In the genomic region with DNA sequence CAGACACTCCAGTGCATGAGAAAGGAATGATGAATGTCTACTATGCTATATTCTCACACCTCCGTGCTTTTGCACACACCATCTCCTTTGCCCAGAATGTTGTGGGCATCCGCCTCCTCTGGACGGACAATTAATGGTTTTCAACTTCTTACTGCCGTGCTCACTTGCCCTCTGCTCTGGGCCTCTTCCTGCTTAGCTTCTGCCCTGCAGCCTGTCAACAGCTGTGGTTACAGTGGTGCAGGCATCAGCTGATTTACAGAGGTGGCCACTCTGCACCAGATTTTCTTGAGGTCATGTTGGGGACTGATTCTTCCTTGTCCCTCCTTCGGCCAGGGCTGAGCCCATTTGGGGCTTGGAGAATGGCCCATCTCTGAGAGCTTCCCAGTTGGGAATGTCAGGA, we compare ENCODE assay signal across 19 cellular contexts. TPM values are rescaled to one million over a fixed set of nuclear protein-coding genes. Genes with fewer than 3 reads are reported as not detected.
DNase-seq lines count a peak whose midpoint lies in the region; ATAC-seq and TF ChIP-seq lines count a peak whose summit lies in the region.
"Had no signal": no experiment of that assay in that cellular context is flagged by ENCODE, and none has a peak within 500 bp of the region (broad histone marks: within the 10 kb centered on the region; RNA-seq: fewer than 3 reads in every experiment).

No MANE protein-coding gene starts in this region.

- TF ChIP-seq CTCF in NB4 (IDR thresholded peaks at IDR 0.05; ENCODE audit: low read depth, low read length), result no peak

- peak; percentile 30 for DNase-seq in NB4 (ENCODE audit: low read depth)
- no peak for DNase-seq in T-helper 17 cell
- DNase-seq in sciatic nerve (ENCODE audit: low spot score), result no peak
- DNase-seq in activated naive CD4-positive, alpha-beta T cell treated with anti-CD3 and anti-CD28 coated beads, Interleukin-2, amount 10 ng/mL, durations not matched to agents 7 days and 5 days, result no peak
- DNase-seq: BE2C, DND-41, KG1, NCI-H1694, NCI-H2081 treated with DMSO at 0.1 percent for 48 hours, NCI-H2171 treated with DMSO at 0.1 percent for 48 hours, NCI-H524 treated with DMSO at 0.1 percent for 48 hours, NCI-H82, PC-3, SIG-M5 had no signal

- intact Hi-C loops in sciatic nerve (cut with DNase I), result no loop called here

- H3K4me3 ChIP-seq in NB4 (ENCODE audit: low read depth, low read length) (no peak overlapping the region), endocrine pancreas (ENCODE audit: control insufficient read depth, insufficient read depth, low read length) (no peak overlapping the region)
- H3K4me3 ChIP-seq: GM12878 had no signal

- peaks cover 2% of the 10 kb centered on the region for H3K36me3 Mint-ChIP-seq in T-helper 17 cell (ENCODE audit: low read depth)
- H3K36me3 Mint-ChIP-seq in activated naive CD4-positive, alpha-beta T cell treated with anti-CD3 and anti-CD28 coated beads, Interleukin-2, amount 10 ng/mL, durations not matched to agents 7 days and 5 days, result no peaks in the 10 kb centered on the region

- H3K27me3 Mint-ChIP-seq in T-helper 17 cell, result no peaks in the 10 kb centered on the region
- peaks cover 13% of the 10 kb centered on the region for H3K27me3 Mint-ChIP-seq in activated naive CD4-positive, alpha-beta T cell treated with anti-CD3 and anti-CD28 coated beads, Interleukin-2, amount 10 ng/mL, durations not matched to agents 7 days and 5 days

- no peak overlapping the region for H3K27ac Mint-ChIP-seq in T-helper 17 cell
- H3K27ac Mint-ChIP-seq in activated naive CD4-positive, alpha-beta T cell treated with anti-CD3 and anti-CD28 coated beads, Interleukin-2, amount 10 ng/mL, durations not matched to agents 7 days and 5 days, result no peak overlapping the region

- peaks cover 3% of the 10 kb centered on the region for H3K4me1 Mint-ChIP-seq in T-helper 17 cell
- no peaks in the 10 kb centered on the region for H3K4me1 Mint-ChIP-seq in activated naive CD4-positive, alpha-beta T cell treated with anti-CD3 and anti-CD28 coated beads, Interleukin-2, amount 10 ng/mL, durations not matched to agents 7 days and 5 days

- peak overlapping the region; percentile 66 for H3K4me3 Mint-ChIP-seq in T-helper 17 cell
- H3K4me3 Mint-ChIP-seq in activated naive CD4-positive, alpha-beta T cell treated with anti-CD3 and anti-CD28 coated beads, Interleukin-2, amount 10 ng/mL, durations not matched to agents 7 days and 5 days, result no peak overlapping the region

- no peaks in the 10 kb centered on the region for H3K4me1 ChIP-seq in endocrine pancreas (ENCODE audit: control insufficient read depth, insufficient read depth, low read length)

- ATAC-seq in T-helper 17 cell (no peak), sciatic nerve (peak; percentile 5), GM21515 (IDR thresholded peaks at IDR 0.05; ENCODE audit: unreplicated experiment) (no peak), GM18861 (IDR thresholded peaks at IDR 0.05; ENCODE audit: unreplicated experiment) (no peak)
- ATAC-seq: GM12878, SK-N-SH treated with all-trans-retinoic acid at 6 μM for 48 hours had no signal

- CTCF ChIA-PET in activated naive CD4-positive, alpha-beta T cell treated with anti-CD3 and anti-CD28 coated beads, Interleukin-2, amount 10 ng/mL, durations not matched to agents 7 days and 5 days (lab: Charles Lee), result interaction anchor here (2.0 kb wide), 1 partner anchor 127 kb away, joined by 8 read pairs; no protein-coding TSS in a partner anchor

- no peak for TF ChIP-seq POLR2A in NB4 (IDR thresholded peaks at IDR 0.05; ENCODE audit: extremely low read depth, insufficient read length)

- no peaks in the 10 kb centered on the region for H3K36me3 ChIP-seq in endocrine pancreas (ENCODE audit: control insufficient read depth, insufficient read depth, low read length)
- H3K36me3 ChIP-seq: BE2C had no signal

- H3K9ac ChIP-seq in endocrine pancreas (ENCODE audit: control insufficient read depth, insufficient read depth, low read length), result peak overlapping the region; percentile 42

- no peaks in the 10 kb centered on the region for H3K9me3 ChIP-seq in T-helper 17 cell (ENCODE audit: control insufficient read depth, low read length, poor library complexity, severe bottlenecking)
- H3K9me3 ChIP-seq in endocrine pancreas (ENCODE audit: control insufficient read depth, low read length), result no peaks in the 10 kb centered on the region
- H3K9me3 ChIP-seq: BE2C had no signal

- no peaks in the 10 kb centered on the region for H3K27me3 ChIP-seq in endocrine pancreas (ENCODE audit: control insufficient read depth, insufficient read depth, low read length)
- H3K27me3 ChIP-seq: BE2C had no signal

- no peaks in the 10 kb centered on the region for H3K9me3 Mint-ChIP-seq in activated naive CD4-positive, alpha-beta T cell treated with anti-CD3 and anti-CD28 coated beads, Interleukin-2, amount 10 ng/mL, durations not matched to agents 7 days and 5 days

RNA-seq across cellular contexts. Expression of gene TMEM115, which starts 56.5 kb away (rescaled TPM):
- total RNA-seq in T-helper 17 cell (10 to 100 TPM; 16.7 to 17.4 TPM), sciatic nerve (29.6 TPM)
